In the genomic region with DNA sequence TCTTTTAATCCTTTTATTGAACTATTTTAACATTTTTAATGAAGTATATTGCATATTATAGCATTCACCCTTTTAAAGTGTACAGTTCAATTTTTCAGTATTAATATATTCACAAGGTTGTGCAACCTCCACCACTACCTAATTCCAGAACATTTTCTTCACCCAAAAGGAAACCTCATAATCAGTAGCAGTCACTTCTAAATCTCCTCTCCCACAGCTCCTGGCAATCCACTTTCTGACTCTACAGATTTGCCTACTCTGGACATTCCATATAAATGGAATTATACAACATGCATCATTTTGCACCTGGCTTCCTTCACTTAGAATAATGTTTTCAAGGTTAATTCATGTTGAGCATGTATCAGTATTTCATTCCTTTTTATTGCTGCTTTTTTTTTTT, we compare ENCODE assay signal across 29 cellular contexts. TPM values are rescaled to one million over a fixed set of nuclear protein-coding genes. Genes with fewer than 3 reads are reported as not detected.
"Had no signal": no experiment of that assay in that cellular context is flagged by ENCODE, and none has a peak within 500 bp of the region (broad histone marks: within the 10 kb centered on the region; RNA-seq: fewer than 3 reads in every experiment).

No MANE protein-coding gene starts in this region.

- FAIRE-seq: islet of Langerhans, kidney, pancreas had no signal

- H3K36me3 ChIP-seq: left lung, lower lobe of right lung, pancreas, right atrium auricular region, right lobe of liver, stomach, thyroid gland, transverse colon, upper lobe of left lung, vagina had no signal

- H3K9me3 ChIP-seq: pancreas, right lobe of liver, testis, thyroid gland had no signal

- DNase-seq: kidney; left colon; left lung; lower lobe of right lung; mammary epithelial cell; mesenchymal stem cell; naive thymus-derived CD8-positive, alpha-beta T cell; nucleus accumbens; pancreas; posterior cingulate gyrus; psoas muscle; right lobe of liver; stimulated activated CD4-positive, alpha-beta T cell treated with anti-CD3 and anti-CD28 coated beads, Interleukin-12 subunit alpha, Interleukin-12 subunit beta, amount 100 ng/mL, for 4 hours; stimulated activated CD4-positive, alpha-beta T cell treated with anti-CD3 and anti-CD28 coated beads, Interleukin-15, amount 100 ng/mL, for 24 hours; stimulated activated CD4-positive, alpha-beta T cell treated with anti-CD3 and anti-CD28 coated beads, Interleukin-2, amount 100 ng/mL, for 24 hours; stimulated activated CD4-positive, alpha-beta T cell treated with anti-CD3 and anti-CD28 coated beads, Interleukin-4, amount 100 ng/mL, for 1 hour; stimulated activated naive B cell treated with anti-CD40 and anti-IgM and Interleukin-4, amounts not matched to agents 10 μg/mL and 1 μg/mL and 100 μg/mL, for 72 hours; stimulated activated naive CD8-positive, alpha-beta T cell treated with anti-CD3 and anti-CD28 coated beads, Interleukin-15, Interleukin-2, amounts not matched to agents 100 U/mL and 50 U/mL, for 24 hours; stomach; testis; thyroid gland; transverse colon; upper lobe of left lung had no signal

- H3K4me3 ChIP-seq: hepatocyte, left lung, lower lobe of right lung, pancreas, psoas muscle, right atrium auricular region, right lobe of liver, stomach, testis, thyroid gland, transverse colon, upper lobe of left lung, vagina had no signal

- H3K79me2 ChIP-seq: hepatocyte had no signal

- H2AFZ ChIP-seq: hepatocyte had no signal

- H3K4me1 ChIP-seq: pancreas, psoas muscle, right lobe of liver had no signal

- H3K27ac Mint-ChIP-seq: naive thymus-derived CD8-positive, alpha-beta T cell; nephron; stimulated activated naive B cell treated with anti-CD40 and anti-IgM and Interleukin-4, amounts not matched to agents 10 μg/mL and 1 μg/mL and 100 μg/mL, for 72 hours had no signal

- H3K27ac ChIP-seq: hepatocyte, left lung, lower lobe of right lung, pancreas, psoas muscle, right atrium auricular region, right lobe of liver, stomach, testis, thyroid gland, transverse colon, upper lobe of left lung, vagina had no signal

- H3K4me3 Mint-ChIP-seq: naive thymus-derived CD8-positive, alpha-beta T cell; nephron; neural crest cell; stimulated activated naive B cell treated with anti-CD40 and anti-IgM and Interleukin-4, amounts not matched to agents 10 μg/mL and 1 μg/mL and 100 μg/mL, for 72 hours had no signal

- ATAC-seq: left colon; left lung; lower lobe of right lung; naive thymus-derived CD8-positive, alpha-beta T cell; pancreas; psoas muscle; right lobe of liver; stimulated activated naive B cell treated with anti-CD40 and anti-IgM and Interleukin-4, amounts not matched to agents 10 μg/mL and 1 μg/mL and 100 μg/mL, for 72 hours; stimulated activated naive CD8-positive, alpha-beta T cell treated with anti-CD3 and anti-CD28 coated beads, Interleukin-15, Interleukin-2, amounts not matched to agents 100 U/mL and 50 U/mL, for 24 hours had no signal

- H3K4me2 ChIP-seq: hepatocyte had no signal

- H3K27me3 ChIP-seq: hepatocyte, pancreas, right atrium auricular region, right lobe of liver, testis, thyroid gland, transverse colon, upper lobe of left lung, vagina had no signal

RNA-seq across cellular contexts. Expression of gene HRH1, which starts 55.0 kb away (rescaled TPM):
- total RNA-seq: naive thymus-derived CD8-positive, alpha-beta T cell; neural crest cell had no signal
- polyA plus RNA-seq: naive thymus-derived CD8-positive, alpha-beta T cell had no signal
